In genomic region chr1:19814244-19814661, GRCh38 we compare ENCODE assay signal across 30 cellular contexts. TPM values are rescaled to one million over a fixed set of nuclear protein-coding genes. Genes with fewer than 3 reads are reported as not detected.
A peak's percentile ranks its signal among the peaks of the same experiment; 100 is the strongest.
DNase-seq lines count a peak whose midpoint lies in the region; ATAC-seq and TF ChIP-seq lines count a peak whose summit lies in the region.
"Had no signal": no experiment of that assay in that cellular context is flagged by ENCODE, and none has a peak within 500 bp of the region (broad histone marks: within the 10 kb centered on the region; RNA-seq: fewer than 3 reads in every experiment).

No MANE protein-coding gene starts in this region.

- H2BK120ac ChIP-seq in H9 (ENCODE audit: low read depth, low read length, poor library complexity, severe bottlenecking) = no peak overlapping the region

- ATAC-seq in left lobe of liver (no peak), T-cell (replicated peaks in 1 of 4) (no peak)
- ATAC-seq: activated CD8-positive, alpha-beta T cell treated with anti-CD3 and anti-CD28 coated beads, Interleukin-2, amount 10 ng/mL, durations not matched to agents 7 days and 5 days; gastroesophageal sphincter; GM23338; naive thymus-derived CD4-positive, alpha-beta T cell had no signal

- H2AK5ac ChIP-seq in H9 (ENCODE audit: insufficient read length, low read length) = no peak overlapping the region

- POLR2A ChIA-PET in T-cell (lab: Charles Lee) = no interaction called here

- WGBS in H9 (ENCODE audit: extremely low coverage, insufficient read length, low lambda C conversion rate) = no CpG with 5 or more reads among the region's 15 CpGs

- no peaks in the 10 kb centered on the region; a peak in 2 of 22 replicates for H3K9me3 ChIP-seq in BLaER1 treated with 17β-estradiol and CSF1 and Interleukin-3, amounts not matched to agents 10 nM and 100 nM (replicated peaks in 1 of 11)
- no peaks in the 10 kb centered on the region for H3K9me3 ChIP-seq in H9 (ENCODE audit: control insufficient read depth, low read depth, low read length)
- H3K9me3 ChIP-seq: ascending aorta, gastroesophageal sphincter, spleen had no signal

- H4K5ac ChIP-seq in H9 (ENCODE audit: insufficient read length, low read depth, low read length) = no peak overlapping the region

- no peak overlapping the region for H4K91ac ChIP-seq in H9 (ENCODE audit: insufficient read length, low read depth, low read length)

- no peaks in the 10 kb centered on the region for H4K20me1 ChIP-seq in BLaER1 treated with 17β-estradiol and CSF1 and Interleukin-3, amounts not matched to agents 10 nM and 100 nM
- H4K20me1 ChIP-seq in H9 (ENCODE audit: control insufficient read depth, insufficient read depth, insufficient read length) = no peaks in the 10 kb centered on the region

- H3K9ac ChIP-seq in BLaER1 treated with 17β-estradiol and CSF1 and Interleukin-3, amounts not matched to agents 10 nM and 100 nM = no peak overlapping the region
- H3K9ac ChIP-seq in H9 (ENCODE audit: extremely low read depth, insufficient read length, low read length) (no peak overlapping the region), rectal smooth muscle tissue (ENCODE audit: low read length) (no peak overlapping the region)

- H3K9me3 Mint-ChIP-seq in H9 = peaks cover 6% of the 10 kb centered on the region in 2 experiments; a peak in 4 of 5 replicates
- no peaks in the 10 kb centered on the region for H3K9me3 Mint-ChIP-seq in T-cell
- H3K9me3 Mint-ChIP-seq: activated naive CD8-positive, alpha-beta T cell treated with anti-CD3 and anti-CD28 coated beads for 36 hours; naive thymus-derived CD4-positive, alpha-beta T cell had no signal

- no peak overlapping the region for H3K18ac ChIP-seq in H9 (ENCODE audit: insufficient read length, low read depth, low read length)

- H3K27ac Mint-ChIP-seq in H9 (peak overlapping the region in 2 of 3 experiments; percentile 67 to 90; a peak in 2 of 7 replicates), T-cell (no peak overlapping the region)
- H3K27ac Mint-ChIP-seq: activated CD8-positive, alpha-beta T cell treated with anti-CD3 and anti-CD28 coated beads, Interleukin-2, amount 10 ng/mL, durations not matched to agents 7 days and 5 days; activated naive CD8-positive, alpha-beta T cell treated with anti-CD3 and anti-CD28 coated beads for 36 hours; GM23338; naive thymus-derived CD4-positive, alpha-beta T cell had no signal

- no peak overlapping the region for H3K4me3 ChIP-seq in BLaER1 treated with 17β-estradiol and CSF1 and Interleukin-3, amounts not matched to agents 10 nM and 100 nM
- peak overlapping the region; percentile 61 for H3K4me3 ChIP-seq in rectal smooth muscle tissue (ENCODE audit: low read length)
- H3K4me3 ChIP-seq: ascending aorta, gastroesophageal sphincter, GM23338, hepatocyte, spleen had no signal

- H3K23ac ChIP-seq in H9 (ENCODE audit: insufficient read length, low read depth, low read length) = no peak overlapping the region

- no peak for DNase-seq in H9
- DNase-seq in left lobe of liver (ENCODE audit: low spot score) = peak; percentile 52
- DNase-seq in NCI-H226 = no peak
- DNase-seq in activated CD4-positive, CD25-positive, alpha-beta regulatory T cell (lab: John Stamatoyannopoulos, UW) = no peak
- DNase-seq in T-cell = no peak
- DNase-seq in stimulated activated CD4-positive, alpha-beta T cell treated with anti-CD3 and anti-CD28 coated beads, Interleukin-1b, Interleukin-23, amount 100 ng/mL, for 48 hours = no peak
- DNase-seq: activated CD4-positive, alpha-beta T cell treated with anti-CD3 and anti-CD28 coated beads for 1 hour; activated CD8-positive, alpha-beta T cell treated with anti-CD3 and anti-CD28 coated beads, Interleukin-2, amount 10 ng/mL, durations not matched to agents 7 days and 5 days; activated effector memory CD4-positive, alpha-beta T cell treated with anti-CD3 and anti-CD28 coated beads, Interleukin-2, amount 50 U/mL, for 16 hours; activated naive CD8-positive, alpha-beta T cell treated with anti-CD3 and anti-CD28 coated beads for 36 hours; caudate nucleus; dermis blood vessel endothelial cell; left cardiac atrium; mesenchymal stem cell; naive thymus-derived CD4-positive, alpha-beta T cell; NCI-H1436 treated with DMSO at 0.1 percent for 48 hours; occipital lobe; stimulated activated CD4-positive, alpha-beta T cell treated with anti-CD3 and anti-CD28 coated beads, Interleukin-2, amount 100 ng/mL, for 48 hours; substantia nigra had no signal

- H3K27me3 Mint-ChIP-seq in H9 (ENCODE audit: low read depth) (peaks cover 10% of the 10 kb centered on the region), T-cell (peaks cover 0 to 10% of the 10 kb centered on the region in 2 donors)
- H3K27me3 Mint-ChIP-seq: activated naive CD8-positive, alpha-beta T cell treated with anti-CD3 and anti-CD28 coated beads for 36 hours had no signal

- H2AFZ ChIP-seq in H9 (ENCODE audit: low read length) = no peak overlapping the region
- H2AFZ ChIP-seq: hepatocyte had no signal

- H3K79me2 ChIP-seq in H9 (ENCODE audit: insufficient read depth, low read length) = no peaks in the 10 kb centered on the region
- H3K79me2 ChIP-seq: hepatocyte had no signal

- CTCF ChIA-PET in T-cell (lab: Charles Lee) = no interaction called here

- H3K4me1 Mint-ChIP-seq in H9 (peaks cover 48 to 55% of the 10 kb centered on the region in 2 experiments), T-cell (no peaks in the 10 kb centered on the region)
- H3K4me1 Mint-ChIP-seq: activated naive CD8-positive, alpha-beta T cell treated with anti-CD3 and anti-CD28 coated beads for 36 hours; naive thymus-derived CD4-positive, alpha-beta T cell had no signal

- no peaks in the 10 kb centered on the region for H3K27me3 ChIP-seq in BLaER1 treated with 17β-estradiol and CSF1 and Interleukin-3, amounts not matched to agents 10 nM and 100 nM
- H3K27me3 ChIP-seq in H9 (ENCODE audit: insufficient read depth, low read length) (no peaks in the 10 kb centered on the region), rectal smooth muscle tissue (ENCODE audit: control insufficient read depth, insufficient read depth, low read length) (no peaks in the 10 kb centered on the region)
- H3K27me3 ChIP-seq: ascending aorta, gastroesophageal sphincter, hepatocyte, spleen had no signal

- no peak overlapping the region for H3K4me3 Mint-ChIP-seq in H9
- H3K4me3 Mint-ChIP-seq in T-cell = no peak overlapping the region
- H3K4me3 Mint-ChIP-seq: activated CD8-positive, alpha-beta T cell treated with anti-CD3 and anti-CD28 coated beads, Interleukin-2, amount 10 ng/mL, durations not matched to agents 7 days and 5 days; activated naive CD8-positive, alpha-beta T cell treated with anti-CD3 and anti-CD28 coated beads for 36 hours; GM23338; naive thymus-derived CD4-positive, alpha-beta T cell had no signal

- H2BK12ac ChIP-seq in H9 (ENCODE audit: insufficient read length, low read depth, low read length) = no peak overlapping the region

- H3K23me2 ChIP-seq in H9 (ENCODE audit: insufficient read length, low read depth, low read length, poor library complexity, severe bottlenecking) = no peaks in the 10 kb centered on the region

- H2BK5ac ChIP-seq in H9 (ENCODE audit: insufficient read length, low read length) = no peak overlapping the region

- H3K36me3 ChIP-seq in BLaER1 treated with 17β-estradiol and CSF1 and Interleukin-3, amounts not matched to agents 10 nM and 100 nM = no peaks in the 10 kb centered on the region
- no peaks in the 10 kb centered on the region for H3K36me3 ChIP-seq in rectal smooth muscle tissue (ENCODE audit: control insufficient read depth, insufficient read depth, low read length)
- H3K36me3 ChIP-seq: ascending aorta, gastroesophageal sphincter, spleen had no signal

- no peak for TF ChIP-seq CTCF in H9 (conservative IDR thresholded peaks at IDR 0.05)

- H3K4ac ChIP-seq in H9 (ENCODE audit: low read depth, low read length) = no peak overlapping the region

- H3K56ac ChIP-seq in H9 (ENCODE audit: insufficient read length, low read depth, low read length) = no peak overlapping the region

- H2BK20ac ChIP-seq in H9 (ENCODE audit: low read depth, low read length, poor library complexity, severe bottlenecking) = no peak overlapping the region

- no peak overlapping the region for H3K14ac ChIP-seq in H9 (ENCODE audit: insufficient read depth, low read length)

- H3T11ph ChIP-seq in H9 (ENCODE audit: low read length) = no peak overlapping the region

- peaks cover 2 to 3% (median 3%) of the 10 kb centered on the region in 3 experiments; a peak in 4 of 7 replicates for H3K36me3 Mint-ChIP-seq in H9 (ENCODE audit: insufficient read depth in 1 of 3, low read depth in 3 of 3)
- no peaks in the 10 kb centered on the region for H3K36me3 Mint-ChIP-seq in T-cell
- H3K36me3 Mint-ChIP-seq: activated naive CD8-positive, alpha-beta T cell treated with anti-CD3 and anti-CD28 coated beads for 36 hours; naive thymus-derived CD4-positive, alpha-beta T cell had no signal

- no peak overlapping the region for H4K8ac ChIP-seq in H9 (replicated peaks; ENCODE audit: insufficient read length, low read depth, low read length)

- H3K4me2 ChIP-seq in BLaER1 treated with 17β-estradiol and CSF1 and Interleukin-3, amounts not matched to agents 10 nM and 100 nM = peak overlapping the region in 8 of 11 experiments; percentile 13 to 62 (median 54); a peak in 14 of 22 replicates
- H3K4me2 ChIP-seq in H9 (ENCODE audit: insufficient read depth, insufficient read length, low read length) = no peak overlapping the region
- H3K4me2 ChIP-seq: GM23338 had no signal

- no peak overlapping the region for H3K27ac ChIP-seq in BLaER1 treated with 17β-estradiol and CSF1 and Interleukin-3, amounts not matched to agents 10 nM and 100 nM
- H3K27ac ChIP-seq in H9 (ENCODE audit: insufficient read length, low read depth, low read length) (no peak overlapping the region), rectal smooth muscle tissue (ENCODE audit: low read depth, low read length) (no peak overlapping the region)
- H3K27ac ChIP-seq: ascending aorta, C4-2B, gastroesophageal sphincter had no signal

- no peaks in the 10 kb centered on the region for H3K79me1 ChIP-seq in H9 (ENCODE audit: insufficient read depth, low read depth, low read length, poor library complexity, severe bottlenecking)

- H2BK15ac ChIP-seq in H9 (ENCODE audit: low read depth, low read length) = no peak overlapping the region

- peaks cover 0 to 39% (median 28%) of the 10 kb centered on the region in 10 experiments; a peak in 14 of 20 replicates for H3K4me1 ChIP-seq in BLaER1 treated with 17β-estradiol and CSF1 and Interleukin-3, amounts not matched to agents 10 nM and 100 nM
- H3K4me1 ChIP-seq in H9 (ENCODE audit: insufficient read depth, low read length) (peaks cover 12% of the 10 kb centered on the region; the same call in 1 of the 2 replicates), rectal smooth muscle tissue (ENCODE audit: control insufficient read depth, insufficient read depth, low read length) (no peaks in the 10 kb centered on the region)
- H3K4me1 ChIP-seq: ascending aorta, gastroesophageal sphincter had no signal

RNA-seq across cellular contexts. Expression of gene RNF186, which starts 0.8 kb away (rescaled TPM):
- total RNA-seq in H9 (2021) (not detected in 2 replicates), left lobe of liver (0.60 TPM), T-cell (not detected)
- total RNA-seq: activated CD8-positive, alpha-beta T cell treated with anti-CD3 and anti-CD28 coated beads, Interleukin-2, amount 10 ng/mL, durations not matched to agents 7 days and 5 days; activated naive CD8-positive, alpha-beta T cell treated with anti-CD3 and anti-CD28 coated beads for 36 hours; ascending aorta; dermis blood vessel endothelial cell; gastroesophageal sphincter; GM23338; left cardiac atrium; naive thymus-derived CD4-positive, alpha-beta T cell; occipital lobe; SK-MEL-5; spleen; T-helper 1 cell treated with Interleukin-12 subunit alpha and Interleukin-12 subunit beta and Interleukin-4 antibody, amounts not matched to agents 30 ng/mL and 1 ng/mL, for 36 hours; ureter had no signal

RNA-seq across cellular contexts. Expression of gene TMCO4, which starts 14.5 kb away (rescaled TPM):
- total RNA-seq in H9 (2021) (2.7 and 4.0 TPM in 2 replicates), left lobe of liver (9.8 TPM), T-cell (10 to 100 TPM; 17.2 to 29.2 (median 22.3) TPM)

Comparison
In these comparisons a context has a peak if more than half of its experiments do, and no peak if none do; other contexts are left out.
1. H3K27ac Mint-ChIP-seq: peak in H9 (2 of 3); none in T-cell (0 of 2).